In genomic region chr1:159925713-159926066, GRCh38 we compare ENCODE assay signal across 1 cellular context.
TF ChIP-seq lines count a peak whose summit lies in the region.

No MANE protein-coding gene starts in this region.

TF ChIP-seq in GM23338, 12 proteins besides CTCF, POLR2A, EP300 and RAD21:
- TF ChIP-seq JUNB (IDR thresholded peaks at IDR 0.05; ENCODE audit: unreplicated experiment) (no peak), ETS1 (IDR thresholded peaks at IDR 0.05) (no peak), CREB1 (CRISPR knock-in tag; IDR thresholded peaks at IDR 0.05; ENCODE audit: low read depth) (peak; percentile 28; the same call in 1 of the 2 replicates)
